Comparison of ENCODE assay signal across 1 cellular context in the genomic region with DNA sequence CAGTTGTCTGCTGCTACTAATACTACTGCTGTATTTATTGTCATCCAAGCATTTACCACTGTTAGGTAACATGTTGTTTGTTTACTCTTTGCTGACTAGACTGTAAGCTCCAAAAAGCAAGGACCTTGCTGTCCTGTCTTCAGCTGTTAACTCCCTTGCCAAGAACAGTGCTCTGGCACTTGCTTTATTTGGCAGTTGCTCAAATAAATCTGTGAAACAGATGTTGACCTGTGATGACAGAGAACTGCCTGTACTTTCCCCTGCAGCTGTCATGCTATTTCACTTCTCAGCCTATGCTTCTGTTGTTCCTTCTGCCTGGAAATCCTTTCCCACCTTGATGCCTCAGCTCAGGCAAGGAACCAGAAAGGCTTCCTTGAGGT.
TF ChIP-seq lines count a peak whose summit lies in the region.

No MANE protein-coding gene starts in this region.

TF ChIP-seq in GM12878, 131 proteins besides CTCF, POLR2A, EP300 and RAD21 (continued from another document):
- no peak for TF ChIP-seq RELA (IDR thresholded peaks at IDR 0.05; ENCODE audit: borderline replicate concordance, partially characterized antibody)
- TF ChIP-seq STAT1 (conservative IDR thresholded peaks at IDR 0.05), result no peak
- TF ChIP-seq, protein P1, sequence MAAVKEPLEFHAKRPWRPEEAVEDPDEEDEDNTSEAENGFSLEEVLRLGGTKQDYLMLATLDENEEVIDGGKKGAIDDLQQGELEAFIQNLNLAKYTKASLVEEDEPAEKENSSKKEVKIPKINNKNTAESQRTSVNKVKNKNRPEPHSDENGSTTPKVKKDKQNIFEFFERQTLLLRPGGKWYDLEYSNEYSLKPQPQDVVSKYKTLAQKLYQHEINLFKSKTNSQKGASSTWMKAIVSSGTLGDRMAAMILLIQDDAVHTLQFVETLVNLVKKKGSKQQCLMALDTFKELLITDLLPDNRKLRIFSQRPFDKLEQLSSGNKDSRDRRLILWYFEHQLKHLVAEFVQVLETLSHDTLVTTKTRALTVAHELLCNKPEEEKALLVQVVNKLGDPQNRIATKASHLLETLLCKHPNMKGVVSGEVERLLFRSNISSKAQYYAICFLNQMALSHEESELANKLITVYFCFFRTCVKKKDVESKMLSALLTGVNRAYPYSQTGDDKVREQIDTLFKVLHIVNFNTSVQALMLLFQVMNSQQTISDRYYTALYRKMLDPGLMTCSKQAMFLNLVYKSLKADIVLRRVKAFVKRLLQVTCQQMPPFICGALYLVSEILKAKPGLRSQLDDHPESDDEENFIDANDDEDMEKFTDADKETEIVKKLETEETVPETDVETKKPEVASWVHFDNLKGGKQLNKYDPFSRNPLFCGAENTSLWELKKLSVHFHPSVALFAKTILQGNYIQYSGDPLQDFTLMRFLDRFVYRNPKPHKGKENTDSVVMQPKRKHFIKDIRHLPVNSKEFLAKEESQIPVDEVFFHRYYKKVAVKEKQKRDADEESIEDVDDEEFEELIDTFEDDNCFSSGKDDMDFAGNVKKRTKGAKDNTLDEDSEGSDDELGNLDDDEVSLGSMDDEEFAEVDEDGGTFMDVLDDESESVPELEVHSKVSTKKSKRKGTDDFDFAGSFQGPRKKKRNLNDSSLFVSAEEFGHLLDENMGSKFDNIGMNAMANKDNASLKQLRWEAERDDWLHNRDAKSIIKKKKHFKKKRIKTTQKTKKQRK (IDR thresholded peaks at IDR 0.05; ENCODE audit: low read depth, low read length), result no peak
- TF ChIP-seq CHD2 (IDR thresholded peaks at IDR 0.05; ENCODE audit: borderline replicate concordance, low read depth, low read length), result no peak
- TF ChIP-seq, protein P2, sequence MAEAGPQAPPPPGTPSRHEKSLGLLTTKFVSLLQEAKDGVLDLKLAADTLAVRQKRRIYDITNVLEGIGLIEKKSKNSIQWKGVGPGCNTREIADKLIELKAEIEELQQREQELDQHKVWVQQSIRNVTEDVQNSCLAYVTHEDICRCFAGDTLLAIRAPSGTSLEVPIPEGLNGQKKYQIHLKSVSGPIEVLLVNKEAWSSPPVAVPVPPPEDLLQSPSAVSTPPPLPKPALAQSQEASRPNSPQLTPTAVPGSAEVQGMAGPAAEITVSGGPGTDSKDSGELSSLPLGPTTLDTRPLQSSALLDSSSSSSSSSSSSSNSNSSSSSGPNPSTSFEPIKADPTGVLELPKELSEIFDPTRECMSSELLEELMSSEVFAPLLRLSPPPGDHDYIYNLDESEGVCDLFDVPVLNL (IDR thresholded peaks at IDR 0.05; ENCODE audit: low read depth, low read length), result no peak
- no peak for TF ChIP-seq EED (IDR thresholded peaks at IDR 0.05; ENCODE audit: low read depth)
- TF ChIP-seq RUNX3 (IDR thresholded peaks at IDR 0.05; ENCODE audit: low read length), result no peak
